ENCODE assay signal across 6 cellular contexts in the genomic region with DNA sequence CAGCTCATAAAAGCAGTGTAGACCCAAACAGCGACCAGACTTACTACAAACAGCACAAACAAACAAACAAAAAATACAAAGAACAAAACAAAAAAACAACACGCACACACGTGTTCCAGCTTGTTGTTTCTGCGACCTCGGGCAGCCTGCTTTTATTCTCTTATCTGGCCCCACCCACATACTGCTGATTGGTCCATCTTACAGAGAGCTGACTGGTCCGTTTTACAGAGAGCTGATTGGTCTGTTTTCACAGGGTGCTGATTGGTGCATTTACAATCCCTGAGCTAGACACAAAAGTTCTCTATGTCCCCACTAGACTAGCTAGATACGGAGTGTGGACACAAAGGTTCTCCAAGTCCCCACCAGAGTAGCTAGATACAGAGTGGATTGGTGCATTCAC. TPM values are rescaled to one million over a fixed set of nuclear protein-coding genes. Genes with fewer than 3 reads are reported as not detected.
"Had no signal": no experiment of that assay in that cellular context is flagged by ENCODE, and none has a peak within 500 bp of the region (broad histone marks: within the 10 kb centered on the region; RNA-seq: fewer than 3 reads in every experiment).

No MANE protein-coding gene starts in this region.

RNA-seq across cellular contexts. Expression of a gene that starts 14.5 kb away (rescaled TPM):
- total RNA-seq: M059J, PC-3, Peyer's patch, Right ventricle myocardium superior, SJSA1 had no signal
- polyA plus RNA-seq: SK-N-SH had no signal
